11 cellular contexts compared by ENCODE assay signal in genomic region chr6:106134906-106135634, GRCh38. TPM values are rescaled to one million over a fixed set of nuclear protein-coding genes. Genes with fewer than 3 reads are reported as not detected.
DNase-seq lines count a peak whose midpoint lies in the region; ATAC-seq lines count a peak whose summit lies in the region.
"Had no signal": no experiment of that assay in that cellular context is flagged by ENCODE, and none has a peak within 500 bp of the region (broad histone marks: within the 10 kb centered on the region; RNA-seq: fewer than 3 reads in every experiment).

No MANE protein-coding gene starts in this region.

- no peaks in the 10 kb centered on the region for H3K36me3 ChIP-seq in skeletal muscle tissue (ENCODE audit: control insufficient read depth in 3 of 3, insufficient read depth in 3 of 3, low read length in 3 of 3)

- peaks cover 8% of the 10 kb centered on the region for H3K4me1 Mint-ChIP-seq in activated CD4-positive, alpha-beta memory T cell treated with anti-CD3 and anti-CD28 coated beads for 36 hours (ENCODE audit: low read depth)
- H3K4me1 Mint-ChIP-seq in activated CD4-positive, alpha-beta memory T cell treated with anti-CD3 and anti-CD28 coated beads, Interleukin-2, amount 10 ng/mL, durations not matched to agents 7 days and 5 days: peaks cover 24% of the 10 kb centered on the region

- CTCF ChIA-PET in activated CD4-positive, alpha-beta memory T cell treated with anti-CD3 and anti-CD28 coated beads for 36 hours (lab: Charles Lee): no interaction called here
- CTCF ChIA-PET in activated CD4-positive, alpha-beta memory T cell treated with anti-CD3 and anti-CD28 coated beads, Interleukin-2, amount 10 ng/mL, durations not matched to agents 7 days and 5 days (lab: Charles Lee): interaction anchor here (1.0 kb wide), 1 partner anchor 29 kb away, joined by 3 read pairs; no protein-coding TSS in a partner anchor

- no peaks in the 10 kb centered on the region for H3K27me3 ChIP-seq in skeletal muscle tissue (ENCODE audit: control insufficient read depth in 3 of 3, insufficient read depth in 3 of 3, low read length in 3 of 3)

- no peak overlapping the region for H3K4me3 Mint-ChIP-seq in activated CD4-positive, alpha-beta memory T cell treated with anti-CD3 and anti-CD28 coated beads for 36 hours
- H3K4me3 Mint-ChIP-seq in activated CD4-positive, alpha-beta memory T cell treated with anti-CD3 and anti-CD28 coated beads, Interleukin-2, amount 10 ng/mL, durations not matched to agents 7 days and 5 days: no peak overlapping the region
- H3K4me3 Mint-ChIP-seq: activated T-helper 1 cell treated with anti-CD3 and anti-CD28 coated beads, Interleukin-12 subunit alpha, Interleukin-12 subunit beta, Interleukin-2, Interleukin-4 antibody, amounts not matched to agents 30 ng/mL and 10 ng/mL and 1 ng/mL, durations not matched to agents 14 hours and 24 hours and 36 hours had no signal

- no peaks in the 10 kb centered on the region for H3K27me3 Mint-ChIP-seq in activated CD4-positive, alpha-beta memory T cell treated with anti-CD3 and anti-CD28 coated beads for 36 hours
- no peaks in the 10 kb centered on the region for H3K27me3 Mint-ChIP-seq in activated CD4-positive, alpha-beta memory T cell treated with anti-CD3 and anti-CD28 coated beads, Interleukin-2, amount 10 ng/mL, durations not matched to agents 7 days and 5 days

- H3K27ac ChIP-seq in skeletal muscle tissue (ENCODE audit: low read depth, low read length): no peak overlapping the region

- intact Hi-C loops in activated CD4-positive, alpha-beta memory T cell treated with anti-CD3 and anti-CD28 coated beads for 36 hours (cut with micrococcal nuclease): no loop called here
- intact Hi-C loops in sciatic nerve (cut with DNase I): no loop called here

- H3K9ac ChIP-seq in skeletal muscle tissue (ENCODE audit: low read depth in 1 of 3, low read length in 3 of 3): no peak overlapping the region

- H3K4me1 ChIP-seq in skeletal muscle tissue (ENCODE audit: control insufficient read depth in 3 of 3, insufficient read depth in 3 of 3, low read length in 3 of 3): peaks cover 0 to 14% (median 5%) of the 10 kb centered on the region in 3 donors

- no peaks in the 10 kb centered on the region for H3K36me3 Mint-ChIP-seq in activated CD4-positive, alpha-beta memory T cell treated with anti-CD3 and anti-CD28 coated beads for 36 hours
- no peaks in the 10 kb centered on the region for H3K36me3 Mint-ChIP-seq in activated CD4-positive, alpha-beta memory T cell treated with anti-CD3 and anti-CD28 coated beads, Interleukin-2, amount 10 ng/mL, durations not matched to agents 7 days and 5 days (ENCODE audit: low read depth)

- peak overlapping the region; percentile 33 for H3K27ac Mint-ChIP-seq in activated CD4-positive, alpha-beta memory T cell treated with anti-CD3 and anti-CD28 coated beads for 36 hours
- H3K27ac Mint-ChIP-seq in activated CD4-positive, alpha-beta memory T cell treated with anti-CD3 and anti-CD28 coated beads, Interleukin-2, amount 10 ng/mL, durations not matched to agents 7 days and 5 days: no peak overlapping the region
- H3K27ac Mint-ChIP-seq: activated T-helper 1 cell treated with anti-CD3 and anti-CD28 coated beads, Interleukin-12 subunit alpha, Interleukin-12 subunit beta, Interleukin-2, Interleukin-4 antibody, amounts not matched to agents 30 ng/mL and 10 ng/mL and 1 ng/mL, durations not matched to agents 14 hours and 24 hours and 36 hours had no signal

- H3K9me3 Mint-ChIP-seq in activated CD4-positive, alpha-beta memory T cell treated with anti-CD3 and anti-CD28 coated beads for 36 hours: no peaks in the 10 kb centered on the region
- H3K9me3 Mint-ChIP-seq in activated CD4-positive, alpha-beta memory T cell treated with anti-CD3 and anti-CD28 coated beads, Interleukin-2, amount 10 ng/mL, durations not matched to agents 7 days and 5 days: no peaks in the 10 kb centered on the region
- H3K9me3 Mint-ChIP-seq: activated T-helper 1 cell treated with anti-CD3 and anti-CD28 coated beads, Interleukin-12 subunit alpha, Interleukin-12 subunit beta, Interleukin-2, Interleukin-4 antibody, amounts not matched to agents 30 ng/mL and 10 ng/mL and 1 ng/mL, durations not matched to agents 14 hours and 24 hours and 36 hours had no signal

- ATAC-seq in sciatic nerve: no peak

- peak overlapping the region in 2 of 3 donors; percentile 13 to 51 for H3K4me3 ChIP-seq in skeletal muscle tissue (ENCODE audit: low read length in 3 of 3)

- peak; percentile 63 for DNase-seq in activated CD4-positive, alpha-beta memory T cell treated with anti-CD3 and anti-CD28 coated beads for 36 hours
- DNase-seq in activated CD4-positive, alpha-beta memory T cell treated with anti-CD3 and anti-CD28 coated beads, Interleukin-2, amount 10 ng/mL, durations not matched to agents 7 days and 5 days: no peak
- DNase-seq in NOMO-1 treated with DMSO at 0.1 percent for 48 hours (lab: John Stamatoyannopoulos, UW; ENCODE audit: unreplicated experiment) (peak; percentile 63), dermis blood vessel endothelial cell (peak; percentile 16), SKM-1 treated with dmso at 0.1 percent for 144 hours (lab: John Stamatoyannopoulos, UW; ENCODE audit: unreplicated experiment) (no peak), NK-92 (lab: John Stamatoyannopoulos, UW; ENCODE audit: unreplicated experiment) (no peak), sciatic nerve (ENCODE audit: low spot score) (no peak)
- DNase-seq: kidney glomerular epithelial cell, NCI-H1417 had no signal

- no peaks in the 10 kb centered on the region for H3K9me3 ChIP-seq in skeletal muscle tissue (ENCODE audit: control insufficient read depth in 3 of 3, low read length in 3 of 3)

- POLR2A ChIA-PET in activated CD4-positive, alpha-beta memory T cell treated with anti-CD3 and anti-CD28 coated beads for 36 hours (lab: Charles Lee): no interaction called here
- POLR2A ChIA-PET in activated CD4-positive, alpha-beta memory T cell treated with anti-CD3 and anti-CD28 coated beads, Interleukin-2, amount 10 ng/mL, durations not matched to agents 7 days and 5 days (lab: Charles Lee): no interaction called here

RNA-seq across cellular contexts. Expression of gene PRDM1, which starts 48.9 kb away (rescaled TPM):
- total RNA-seq in activated CD4-positive, alpha-beta memory T cell treated with anti-CD3 and anti-CD28 coated beads for 36 hours: 10 to 100 TPM; 70.9 to 78.9 TPM
- 100 to 1,000 TPM; 112 to 115 TPM for total RNA-seq in activated CD4-positive, alpha-beta memory T cell treated with anti-CD3 and anti-CD28 coated beads, Interleukin-2, amount 10 ng/mL, durations not matched to agents 7 days and 5 days
- total RNA-seq in dermis blood vessel endothelial cell (1.4 and 9.5 TPM in 2 replicates), skeletal muscle tissue (1.6 TPM), sciatic nerve (15.9 TPM)

Comparison
In these comparisons a context has a peak if more than half of its experiments do, and no peak if none do; other contexts are left out.
1. DNase-seq: peak in activated CD4-positive, alpha-beta memory T cell treated with anti-CD3 and anti-CD28 coated beads for 36 hours (single experiment), NOMO-1 treated with DMSO at 0.1 percent for 48 hours (single experiment) and dermis blood vessel endothelial cell (single experiment); none in activated CD4-positive, alpha-beta memory T cell treated with anti-CD3 and anti-CD28 coated beads, Interleukin-2, amount 10 ng/mL, durations not matched to agents 7 days and 5 days (single experiment), SKM-1 treated with dmso at 0.1 percent for 144 hours (single experiment), NK-92 (single experiment) and sciatic nerve (single experiment).